ENCODE assay signal across 24 cellular contexts in genomic region chr11:2411446-2412305, GRCh38. TPM values are rescaled to one million over a fixed set of nuclear protein-coding genes. Genes with fewer than 3 reads are reported as not detected.
A peak's percentile ranks its signal among the peaks of the same experiment; 100 is the strongest.
DNase-seq lines count a peak whose midpoint lies in the region; ATAC-seq, FAIRE-seq and TF ChIP-seq lines count a peak whose summit lies in the region.
"Had no signal": no experiment of that assay in that cellular context is flagged by ENCODE, and none has a peak within 500 bp of the region (broad histone marks: within the 10 kb centered on the region; RNA-seq: fewer than 3 reads in every experiment).

No MANE protein-coding gene starts in this region.

- H3K9me3 ChIP-seq in Karpas-422 (ENCODE audit: low read length) (no peaks in the 10 kb centered on the region), K562 (replicated peaks; ENCODE audit: control insufficient read depth, insufficient read depth, low read depth, low read length) (no peaks in the 10 kb centered on the region)
- H3K9me3 ChIP-seq: BE2C had no signal

- H3K27me3 ChIP-seq in Karpas-422 (ENCODE audit: low read length) (no peaks in the 10 kb centered on the region), K562 (ENCODE audit: control insufficient read depth in 2 of 2, insufficient read depth in 2 of 2, low read length in 2 of 2) (peaks cover 28 to 93% of the 10 kb centered on the region in 2 experiments; a peak in 4 of 5 replicates)
- H3K27me3 ChIP-seq: BE2C had no signal

- H3K9ac ChIP-seq in Karpas-422 (ENCODE audit: low read length) (no peak overlapping the region), K562 (ENCODE audit: insufficient read depth in 1 of 2, low read depth in 2 of 2, low read length in 2 of 2) (no peak overlapping the region; a peak in 1 of 4 replicates)

- H3K4me3 Mint-ChIP-seq in nephron (peak overlapping the region in 1 of 3 experiments; percentile 17), type B pancreatic cell (no peak overlapping the region)
- H3K4me3 Mint-ChIP-seq: CD4-positive, CD25-positive, alpha-beta regulatory T cell; CD8-positive, alpha-beta memory T cell; H9 had no signal

- ATAC-seq in K562 = no peak

- CTCF ChIA-PET in K562 (lab: Yijun Ruan, JAX; ENCODE audit: low intra/inter-chr PET ratio) = no interaction called here

- no peaks in the 10 kb centered on the region for H3K9me1 ChIP-seq in K562 (ENCODE audit: control insufficient read depth, insufficient read depth, low read length)

- in situ Hi-C loops in K562 (cut with MboI) = no loop called here

- 0 out of 2 replicates have a peak, but pooled peaks cover 5% of the 10 kb centered on the region for H4K20me1 ChIP-seq in Karpas-422 (ENCODE audit: insufficient read depth, low read depth, low read length)
- peaks cover 15% of the 10 kb centered on the region; the same call in 1 of the 2 replicates for H4K20me1 ChIP-seq in K562 (replicated peaks; ENCODE audit: control insufficient read depth, insufficient read depth, low read length)

- no peaks in the 10 kb centered on the region for H3K9me3 Mint-ChIP-seq in nephron
- no peaks in the 10 kb centered on the region for H3K9me3 Mint-ChIP-seq in type B pancreatic cell
- H3K9me3 Mint-ChIP-seq: CD4-positive, CD25-positive, alpha-beta regulatory T cell; CD8-positive, alpha-beta memory T cell; H9 had no signal

- no TSS peak for BruUV-seq in K562 (replicated peaks; lab: Mats Ljungman, UMichigan)

- peak; percentile 34 for DNase-seq in Karpas-422
- DNase-seq in K562 (ENCODE audit: extremely low read depth in 1 of 4, low spot score in 3 of 4) = no peak
- no peak for DNase-seq in type B pancreatic cell (ENCODE audit: extremely low spot score, unreplicated experiment)
- DNase-seq in stimulated activated CD4-positive, alpha-beta T cell treated with anti-CD3 and anti-CD28 coated beads, Interleukin-12 subunit alpha, Interleukin-12 subunit beta, amount 100 ng/mL, for 4 hours = no peak
- no peak for DNase-seq in SKM-1 treated with dmso at 0.1 percent for 144 hours (lab: John Stamatoyannopoulos, UW; ENCODE audit: unreplicated experiment)
- DNase-seq in cortex of kidney (lab: John Stamatoyannopoulos, UW) = no peak
- DNase-seq: ACHN; BE2C; C1 segment of cervical spinal cord; CD4-positive, CD25-positive, alpha-beta regulatory T cell; CD8-positive, alpha-beta memory T cell; COR-L47; DMS 273 treated with DMSO at 0.1 percent for 48 hours; DMS53; DND-41; EL; H9 had no signal

- no peak overlapping the region for H2AFZ ChIP-seq in Karpas-422 (ENCODE audit: low read length)
- H2AFZ ChIP-seq in K562 (ENCODE audit: low read depth, low read length) = no peak overlapping the region

- H3K4me3 ChIP-seq in Karpas-422 (ENCODE audit: low read length) (no peak overlapping the region), K562 (no peak overlapping the region)

- H3K4me1 ChIP-seq in Karpas-422 (ENCODE audit: low read length) (no peaks in the 10 kb centered on the region), K562 (replicated peaks in 1 of 2; ENCODE audit: control insufficient read depth in 2 of 2, insufficient read depth in 2 of 2, low read length in 2 of 2) (peaks cover 0 to 79% of the 10 kb centered on the region in 2 experiments; a peak in 2 of 5 replicates)

- no peak for TF ChIP-seq EP300 in K562 (IDR thresholded peaks at IDR 0.05; ENCODE audit: low read length)

- no peak for FAIRE-seq in K562 (lab: Jason Lieb, UNC)
- FAIRE-seq: A204.1, GM12891, GM19239, H1, HTR-8/SVneo had no signal

- TF ChIP-seq POLR2A in K562 (conservative IDR thresholded peaks at IDR 0.05) = no peak

- no peak for TF ChIP-seq RAD21 in K562 (CRISPR knock-in tag; conservative IDR thresholded peaks at IDR 0.05 in 1 of 2, IDR thresholded peaks at IDR 0.05 in 1 of 2)

- H3K27me3 Mint-ChIP-seq in nephron (ENCODE audit: low read depth) (no peaks in the 10 kb centered on the region), type B pancreatic cell (no peaks in the 10 kb centered on the region)
- H3K27me3 Mint-ChIP-seq: CD4-positive, CD25-positive, alpha-beta regulatory T cell; CD8-positive, alpha-beta memory T cell had no signal

- H3K27ac Mint-ChIP-seq in nephron (peak overlapping the region; percentile 90 to 100 (median 99)), type B pancreatic cell (peak overlapping the region; percentile 61)

- intact Hi-C loops in K562 (cut with micrococcal nuclease) = no loop called here

- H3K4me1 Mint-ChIP-seq in nephron (peaks cover 15% of the 10 kb centered on the region), type B pancreatic cell (ENCODE audit: unreplicated experiment) (peaks cover 10% of the 10 kb centered on the region)
- H3K4me1 Mint-ChIP-seq: CD4-positive, CD25-positive, alpha-beta regulatory T cell; CD8-positive, alpha-beta memory T cell; H9 had no signal

- POLR2A ChIA-PET in K562 (lab: Yijun Ruan, JAX) = interaction anchor here (0.6 to 0.7 kb wide), 3 partner anchors 8 to 480 kb away, joined by 3 to 4 read pairs (median 3); no protein-coding TSS in a partner anchor

- no peaks in the 10 kb centered on the region for H3K79me2 ChIP-seq in Karpas-422 (ENCODE audit: low read length)
- no peaks in the 10 kb centered on the region for H3K79me2 ChIP-seq in K562 (ENCODE audit: control insufficient read depth, insufficient read depth, low read length)

- TF ChIP-seq CTCF in K562 (IDR thresholded peaks at IDR 0.05 in 2 of 3, conservative IDR thresholded peaks at IDR 0.05 in 1 of 3; ENCODE audit: insufficient read depth in 2 of 3, low read depth in 1 of 3, low read length in 3 of 3) (no peak), nephron (IDR thresholded peaks at IDR 0.05; ENCODE audit: unreplicated experiment in 3 of 3) (no peak), type B pancreatic cell (conservative IDR thresholded peaks at IDR 0.05) (no peak)

- H3K36me3 ChIP-seq in Karpas-422 (ENCODE audit: insufficient read depth, low read length) (no peaks in the 10 kb centered on the region), K562 (ENCODE audit: control insufficient read depth, insufficient read depth, low read length) (no peaks in the 10 kb centered on the region)
- H3K36me3 ChIP-seq: BE2C had no signal

- H3K4me2 ChIP-seq in Karpas-422 (ENCODE audit: low read depth, low read length, poor library complexity, severe bottlenecking) (no peak overlapping the region), K562 (ENCODE audit: insufficient read depth, low read length) (no peak overlapping the region)

- no peak overlapping the region for H3K27ac ChIP-seq in Karpas-422 (ENCODE audit: low read length)
- H3K27ac ChIP-seq in K562 (ENCODE audit: extremely low read depth, low read depth, low read length) = no peak overlapping the region

- 16% methylated on average over 25 of the region's 30 CpGs for WGBS in K562 (ENCODE audit: insufficient coverage, low coverage, missing lambda C conversion rate)

- no peaks in the 10 kb centered on the region for H3K9me2 ChIP-seq in Karpas-422 (replicated peaks; ENCODE audit: insufficient read depth, low read length)

- H3K36me3 Mint-ChIP-seq in nephron (ENCODE audit: low read depth) (no peaks in the 10 kb centered on the region), type B pancreatic cell (no peaks in the 10 kb centered on the region)
- H3K36me3 Mint-ChIP-seq: CD4-positive, CD25-positive, alpha-beta regulatory T cell; CD8-positive, alpha-beta memory T cell had no signal

RNA-seq across cellular contexts. Expression of gene TSSC4, which starts 11.1 kb away (rescaled TPM):
- total RNA-seq in Karpas-422 (2014; rRNA removed; shearing (Covaris generic); ENCODE audit: low replicate concordance) = 25.3 and 47.5 TPM in 2 replicates
- 7.2 and 32.5 TPM in 2 replicates for total RNA-seq in K562 (2011; cell fraction: chromatin; rRNA removed; ENCODE audit: low replicate concordance)
- total RNA-seq in K562 (2011; cell fraction: nucleolus; rRNA removed) = 37.2 and 47.1 TPM in 2 replicates
- 21.3 and 24.4 TPM in 2 replicates for total RNA-seq in K562 (2011; cell fraction: nucleoplasm; rRNA removed)
- 53.4 and 63.9 TPM in 2 replicates for total RNA-seq in K562 (2014; rRNA removed)
- 3.7 and 4.7 TPM in 2 replicates for total RNA-seq in K562 (2014; rRNA removed; fragmentation: Illumina TruSeq; extraction: Trizol)
- 35.3 and 35.5 TPM in 2 replicates for total RNA-seq in K562 (2015; rRNA removed; fragmentation: Illumina TruSeq; extraction: Trizol)
- 49.0 and 54.2 TPM in 2 replicates for total RNA-seq in K562 (2021)
- 11.0 and 16.2 TPM in 2 replicates for polyA plus RNA-seq in K562 (2011; rRNA removed)
- polyA plus RNA-seq in K562 (2011; cell fraction: cytosol; rRNA removed) = 17.0 and 45.2 TPM in 2 replicates
- polyA plus RNA-seq in K562 (2011; cell fraction: nucleus; rRNA removed) = 24.0 and 35.2 TPM in 2 replicates
- 37.3 and 42.1 TPM in 2 replicates for polyA plus RNA-seq in K562 (2012)
- 6.2 and 22.8 TPM in 2 replicates for polyA plus RNA-seq in K562 (2014; fragmentation: Illumina TruSeq; extraction: Trizol)
- 1 to 10 TPM in 1 of 2 experiments, under 1 TPM in 1; 0.41 to 2.8 TPM for polyA plus RNA-seq in K562 (2014; fragmentation: Nextera tagmentation; extraction: Ambion mirVana)
- polyA plus RNA-seq in K562 (2014; rRNA removed) = 29.1 and 32.5 TPM in 2 replicates
- polyA minus RNA-seq in K562 (2011; rRNA and poly(A)+ RNA removed) = 5.8 and 8.2 TPM in 2 replicates
- polyA minus RNA-seq in K562 (2011; cell fraction: cytosol; rRNA and poly(A)+ RNA removed) = 13.1 and 16.7 TPM in 2 replicates
- 26.9 and 33.5 TPM in 2 replicates for polyA minus RNA-seq in K562 (2011; cell fraction: nucleus; rRNA and poly(A)+ RNA removed)
- 59.0 and 59.7 TPM in 2 replicates for total RNA-seq in type B pancreatic cell (ENCODE audit: low replicate concordance)

RNA-seq across cellular contexts. Expression of gene TRPM5, which starts 32.6 kb away (rescaled TPM):
- not detected in 2 replicates for total RNA-seq in Karpas-422 (2014; rRNA removed; shearing (Covaris generic); ENCODE audit: low replicate concordance)
- not detected in 2 replicates for total RNA-seq in K562 (2011; cell fraction: chromatin; rRNA removed; ENCODE audit: low replicate concordance)
- not detected in 2 replicates for total RNA-seq in K562 (2011; cell fraction: nucleolus; rRNA removed)
- not detected in 2 replicates for total RNA-seq in K562 (2011; cell fraction: nucleoplasm; rRNA removed)
- total RNA-seq in K562 (2014; rRNA removed) (not detected in 2 replicates), K562 (2014; rRNA removed; fragmentation: Illumina TruSeq; extraction: Trizol) (not detected in 2 replicates), K562 (2015; rRNA removed; fragmentation: Illumina TruSeq; extraction: Trizol) (not detected in 2 replicates), K562 (2021) (not detected in 2 replicates), type B pancreatic cell (ENCODE audit: low replicate concordance) (0.21 and 0.46 TPM in 2 replicates)
- polyA plus RNA-seq in K562 (2011; rRNA removed) (not detected in 2 replicates), K562 (2014; fragmentation: Illumina TruSeq; extraction: Trizol) (not detected in 2 replicates), K562 (2014; fragmentation: Nextera tagmentation; extraction: Ambion mirVana) (not detected), K562 (2014; rRNA removed) (not detected in 2 replicates)
- polyA plus RNA-seq in K562 (2011; cell fraction: cytosol; rRNA removed) = not detected in 2 replicates
- not detected in 2 replicates for polyA plus RNA-seq in K562 (2011; cell fraction: nucleus; rRNA removed)
- polyA plus RNA-seq in K562 (2012) = 0.03 TPM in 1 of 2 replicates, not detected in the other
- polyA minus RNA-seq in K562 (2011; rRNA and poly(A)+ RNA removed) = not detected in 2 replicates
- not detected in 2 replicates for polyA minus RNA-seq in K562 (2011; cell fraction: cytosol; rRNA and poly(A)+ RNA removed)
- not detected in 2 replicates for polyA minus RNA-seq in K562 (2011; cell fraction: nucleus; rRNA and poly(A)+ RNA removed)
- total RNA-seq: CD8-positive, alpha-beta memory T cell; G401; H1 had no signal
- polyA plus RNA-seq: CD4-positive, CD25-positive, alpha-beta regulatory T cell; CD8-positive, alpha-beta memory T cell had no signal

RNA-seq across cellular contexts. Expression of gene KCNQ1, which starts 33.1 kb away (rescaled TPM):
- total RNA-seq in Karpas-422 (2014; rRNA removed; shearing (Covaris generic); ENCODE audit: low replicate concordance) = not detected in 2 replicates
- not detected in 2 replicates for total RNA-seq in K562 (2011; cell fraction: chromatin; rRNA removed; ENCODE audit: low replicate concordance)
- not detected in 2 replicates for total RNA-seq in K562 (2011; cell fraction: nucleolus; rRNA removed)
- not detected in 2 replicates for total RNA-seq in K562 (2011; cell fraction: nucleoplasm; rRNA removed)
- total RNA-seq in K562 (2014; rRNA removed) (not detected in 2 replicates), K562 (2014; rRNA removed; fragmentation: Illumina TruSeq; extraction: Trizol) (not detected in 2 replicates), K562 (2015; rRNA removed; fragmentation: Illumina TruSeq; extraction: Trizol) (not detected in 2 replicates), K562 (2021) (0.44 and 0.45 TPM in 2 replicates), type B pancreatic cell (ENCODE audit: low replicate concordance) (3.7 and 4.8 TPM in 2 replicates)
- polyA plus RNA-seq in K562 (2011; rRNA removed) (not detected in 2 replicates), K562 (2014; fragmentation: Illumina TruSeq; extraction: Trizol) (not detected in 2 replicates), K562 (2014; fragmentation: Nextera tagmentation; extraction: Ambion mirVana) (not detected), K562 (2014; rRNA removed) (not detected in 2 replicates)
- 0.01 and 0.06 TPM in 2 replicates for polyA plus RNA-seq in K562 (2011; cell fraction: cytosol; rRNA removed)
- not detected in 2 replicates for polyA plus RNA-seq in K562 (2011; cell fraction: nucleus; rRNA removed)
- not detected in 2 replicates for polyA plus RNA-seq in K562 (2012)
- not detected in 2 replicates for polyA minus RNA-seq in K562 (2011; rRNA and poly(A)+ RNA removed)
- not detected in 2 replicates for polyA minus RNA-seq in K562 (2011; cell fraction: cytosol; rRNA and poly(A)+ RNA removed)
- polyA minus RNA-seq in K562 (2011; cell fraction: nucleus; rRNA and poly(A)+ RNA removed) = 0.13 TPM in 1 of 2 replicates, not detected in the other

RNA-seq across cellular contexts. Expression of gene CD81, which starts 34.6 kb away (rescaled TPM):
- total RNA-seq in Karpas-422 (2014; rRNA removed; shearing (Covaris generic); ENCODE audit: low replicate concordance) = 356 and 467 TPM in 2 replicates
- 93.5 and 278 TPM in 2 replicates for total RNA-seq in K562 (2011; cell fraction: chromatin; rRNA removed; ENCODE audit: low replicate concordance)
- 344 and 368 TPM in 2 replicates for total RNA-seq in K562 (2011; cell fraction: nucleolus; rRNA removed)
- total RNA-seq in K562 (2011; cell fraction: nucleoplasm; rRNA removed) = 240 and 244 TPM in 2 replicates
- total RNA-seq in K562 (2014; rRNA removed) = 43.3 and 67.2 TPM in 2 replicates
- total RNA-seq in K562 (2014; rRNA removed; fragmentation: Illumina TruSeq; extraction: Trizol) = 37.4 and 60.2 TPM in 2 replicates
- total RNA-seq in K562 (2015; rRNA removed; fragmentation: Illumina TruSeq; extraction: Trizol) = 61.7 and 64.8 TPM in 2 replicates
- total RNA-seq in K562 (2021) = 181 and 189 TPM in 2 replicates
- polyA plus RNA-seq in K562 (2011; rRNA removed) = 76.9 and 103 TPM in 2 replicates
- 177 and 219 TPM in 2 replicates for polyA plus RNA-seq in K562 (2011; cell fraction: cytosol; rRNA removed)
- polyA plus RNA-seq in K562 (2011; cell fraction: nucleus; rRNA removed) = 80.1 and 118 TPM in 2 replicates
- polyA plus RNA-seq in K562 (2012) = 157 and 238 TPM in 2 replicates
- 163 and 169 TPM in 2 replicates for polyA plus RNA-seq in K562 (2014; fragmentation: Illumina TruSeq; extraction: Trizol)
- polyA plus RNA-seq in K562 (2014; fragmentation: Nextera tagmentation; extraction: Ambion mirVana) = 1 to 10 TPM; 2.4 to 7.0 TPM
- polyA plus RNA-seq in K562 (2014; rRNA removed) = 105 and 114 TPM in 2 replicates
- 67.7 and 102 TPM in 2 replicates for polyA minus RNA-seq in K562 (2011; rRNA and poly(A)+ RNA removed)
- 110 and 130 TPM in 2 replicates for polyA minus RNA-seq in K562 (2011; cell fraction: cytosol; rRNA and poly(A)+ RNA removed)
- polyA minus RNA-seq in K562 (2011; cell fraction: nucleus; rRNA and poly(A)+ RNA removed) = 23.2 and 30.1 TPM in 2 replicates
- total RNA-seq in type B pancreatic cell (ENCODE audit: low replicate concordance) = 350 and 438 TPM in 2 replicates
